Comparison of ENCODE assay signal across 12 cellular contexts in genomic region chr10:118332948-118333710, GRCh38. TPM values are rescaled to one million over a fixed set of nuclear protein-coding genes. Genes with fewer than 3 reads are reported as not detected.
DNase-seq lines count a peak whose midpoint lies in the region; ATAC-seq and TF ChIP-seq lines count a peak whose summit lies in the region.
"Had no signal": no experiment of that assay in that cellular context is flagged by ENCODE, and none has a peak within 500 bp of the region (broad histone marks: within the 10 kb centered on the region; RNA-seq: fewer than 3 reads in every experiment).

No MANE protein-coding gene starts in this region.

- no peak overlapping the region for H3K27ac ChIP-seq in left lung
- H3K27ac ChIP-seq: epithelial cell of prostate had no signal

- intact Hi-C loops in left lung (cut with DNase I), result no loop called here

- H3K4me3 ChIP-seq in retinal pigment epithelial cell (ENCODE audit: low read length) (no peak overlapping the region), left lung (no peak overlapping the region)

- H3K9me3 ChIP-seq in left lung, result no peaks in the 10 kb centered on the region

- DNase-seq in NCI-H2171 treated with DMSO at 0.1 percent for 48 hours (lab: John Stamatoyannopoulos, UW), result peak; percentile 41
- DNase-seq in NCI-H2171 (lab: John Stamatoyannopoulos, UW), result no peak
- DNase-seq in NCI-H510A treated with DMSO at 0.1 percent for 48 hours (lab: John Stamatoyannopoulos, UW), result peak; percentile 64
- DNase-seq in dermis blood vessel endothelial cell, result peak; percentile 43
- peak; percentile 51 for DNase-seq in retinal pigment epithelial cell (ENCODE audit: low read depth)
- no peak for DNase-seq in left lung
- DNase-seq: activated T-cell treated with anti-CD3 and anti-CD28 coated beads for 4 hours, NCI-H446, trophoblast cell had no signal

- no peak for ATAC-seq in left lung
- ATAC-seq in GM19463 (IDR thresholded peaks at IDR 0.05; ENCODE audit: unreplicated experiment), result no peak
- no peak for ATAC-seq in HG03139 (IDR thresholded peaks at IDR 0.05; ENCODE audit: unreplicated experiment)

- H3K4me1 ChIP-seq in left lung, result peaks cover 0 to 16% of the 10 kb centered on the region in 2 donors

- peaks cover 3 to 72% of the 10 kb centered on the region in 2 donors for H3K36me3 ChIP-seq in left lung

- no peak for TF ChIP-seq CTCF in retinal pigment epithelial cell (conservative IDR thresholded peaks at IDR 0.05; ENCODE audit: low read depth, low read length)
- no peak for TF ChIP-seq CTCF in left lung (IDR thresholded peaks at IDR 0.05)

- no peaks in the 10 kb centered on the region for H3K27me3 ChIP-seq in left lung

RNA-seq across cellular contexts. Expression of gene FAM204A, which starts 9.0 kb away (rescaled TPM):
- total RNA-seq in dermis blood vessel endothelial cell, result 67.8 and 77.3 TPM in 2 replicates
- total RNA-seq in left lung, result 10 to 100 TPM; 39.7 to 54.5 TPM

Comparison
In these comparisons a context has a peak if more than half of its experiments do, and no peak if none do; other contexts are left out.
1. DNase-seq: peak in NCI-H2171 treated with DMSO at 0.1 percent for 48 hours (single experiment), NCI-H510A treated with DMSO at 0.1 percent for 48 hours (single experiment), dermis blood vessel endothelial cell (single experiment) and retinal pigment epithelial cell (single experiment); none in NCI-H2171 (single experiment) and left lung (0 of 2).